8 cellular contexts compared by ENCODE assay signal in genomic region chr5:36692791-36693763, GRCh38.
DNase-seq lines count a peak whose midpoint lies in the region; ATAC-seq, FAIRE-seq and TF ChIP-seq lines count a peak whose summit lies in the region.

No MANE protein-coding gene starts in this region.

- no peak for TF ChIP-seq POLR2A in body of pancreas (IDR thresholded peaks at IDR 0.05)

- no peak overlapping the region for H3K9ac ChIP-seq in iPS-15b (ENCODE audit: low read depth, low read length)

- FAIRE-seq in RCC 7860 (lab: Jason Lieb, UNC): no peak

- peaks cover 20% of the 10 kb centered on the region for H3K4me1 ChIP-seq in body of pancreas
- H3K4me1 ChIP-seq in iPS-15b (ENCODE audit: control insufficient read depth, insufficient read depth, low read length): peaks cover 3% of the 10 kb centered on the region

- H3K36me3 ChIP-seq in body of pancreas (replicated peaks in 1 of 2; ENCODE audit: insufficient read depth in 1 of 2, low read depth in 2 of 2) (no peaks in the 10 kb centered on the region), iPS-15b (ENCODE audit: control insufficient read depth, insufficient read depth, low read length) (no peaks in the 10 kb centered on the region)

- DNase-seq in D341Med (ENCODE audit: low spot score) (peak; percentile 78), RCC 7860 (ENCODE audit: low spot score) (peak; percentile 64), body of pancreas (peak; percentile 71 to 80 (median 76)), sciatic nerve (ENCODE audit: low spot score) (peak; percentile 87), NCI-H1105 treated with DMSO at 0.1 percent for 48 hours (lab: John Stamatoyannopoulos, UW) (no peak)

- peaks cover 0 to 5% of the 10 kb centered on the region in 2 donors for H3K27me3 ChIP-seq in body of pancreas
- peaks cover 27% of the 10 kb centered on the region for H3K27me3 ChIP-seq in iPS-15b (ENCODE audit: control insufficient read depth, insufficient read depth, low read length)

- TF ChIP-seq CTCF in body of pancreas (IDR thresholded peaks at IDR 0.05): peak; percentile 56 to 73 (median 67)

- ATAC-seq in GM19395 (IDR thresholded peaks at IDR 0.05; ENCODE audit: unreplicated experiment) (peak; percentile 73), HG03432 (IDR thresholded peaks at IDR 0.05; ENCODE audit: unreplicated experiment) (peak; percentile 64), body of pancreas (peak; percentile 68), sciatic nerve (peak; percentile 91)

- WGBS in body of pancreas, 2 donors: 21 to 23% methylated on average over 21 to 44 of the region's 44 CpGs

- H3K9me3 ChIP-seq in body of pancreas: no peaks in the 10 kb centered on the region
- no peaks in the 10 kb centered on the region for H3K9me3 ChIP-seq in iPS-15b (ENCODE audit: control insufficient read depth, insufficient read depth, low read length)

- intact Hi-C loops in body of pancreas (cut with DNase I): loop anchor here (5.0 kb wide), 1 partner anchor 276 kb away; no protein-coding TSS in a partner anchor
- intact Hi-C loops in sciatic nerve (cut with DNase I): loop anchor here (10.0 kb wide), 2 partner anchors 278 to 428 kb away; no protein-coding TSS in a partner anchor

- H3K27ac ChIP-seq in body of pancreas: no peak overlapping the region

- H3K4me3 ChIP-seq in body of pancreas: no peak overlapping the region
- peak overlapping the region; percentile 62 for H3K4me3 ChIP-seq in iPS-15b (ENCODE audit: low read depth, low read length)
